23 cellular contexts compared by ENCODE assay signal in the genomic region with DNA sequence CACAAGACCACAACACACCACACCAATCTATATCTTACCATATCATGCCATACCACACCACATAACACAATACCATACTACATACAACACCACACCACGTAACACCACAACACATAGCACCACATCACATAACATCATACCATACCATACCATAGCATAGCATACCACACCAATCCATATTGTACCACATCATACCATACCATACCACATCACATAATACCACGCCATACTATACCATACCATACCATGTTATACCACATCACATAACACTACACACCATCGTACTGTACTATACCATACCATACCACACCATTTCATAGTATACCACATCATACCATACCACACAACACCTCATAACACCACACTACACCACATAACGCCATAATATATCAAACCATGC.
DNase-seq lines count a peak whose midpoint lies in the region; ATAC-seq, FAIRE-seq and TF ChIP-seq lines count a peak whose summit lies in the region.
"Had no signal": no experiment of that assay in that cellular context is flagged by ENCODE, and none has a peak within 500 bp of the region (broad histone marks: within the 10 kb centered on the region; RNA-seq: fewer than 3 reads in every experiment).

No MANE protein-coding gene starts in this region.

- H3K14ac ChIP-seq in trophoblast cell (ENCODE audit: low read length), result no peak overlapping the region

- H4K20me1 ChIP-seq in HepG2 (ENCODE audit: insufficient read depth, low read length), result no peaks in the 10 kb centered on the region
- H4K20me1 ChIP-seq: BLaER1 had no signal

- no peak overlapping the region for H3K27ac Mint-ChIP-seq in HFFc6
- H3K27ac Mint-ChIP-seq: B cell; CD4-positive, CD25-positive, alpha-beta regulatory T cell; CD8-positive, alpha-beta T cell had no signal

- H2BK12ac ChIP-seq in trophoblast cell (ENCODE audit: low read length), result no peak overlapping the region

- no peak overlapping the region for H4K12ac ChIP-seq in trophoblast cell (ENCODE audit: low read depth, low read length)

- no peak overlapping the region for H4K8ac ChIP-seq in trophoblast cell (ENCODE audit: low read depth, low read length)

- H3K4me1 ChIP-seq in HepG2 (ENCODE audit: insufficient read depth, low read length), result no peaks in the 10 kb centered on the region
- no peaks in the 10 kb centered on the region for H3K4me1 ChIP-seq in right lobe of liver
- no peaks in the 10 kb centered on the region for H3K4me1 ChIP-seq in trophoblast cell (ENCODE audit: control insufficient read depth in 1 of 2, insufficient read depth in 2 of 2, low read length in 2 of 2)
- H3K4me1 ChIP-seq: BLaER1, Caco-2 had no signal

- H3K36me3 Mint-ChIP-seq in HFFc6 (ENCODE audit: low read depth), result no peaks in the 10 kb centered on the region
- H3K36me3 Mint-ChIP-seq: CD4-positive, CD25-positive, alpha-beta regulatory T cell; CD8-positive, alpha-beta T cell had no signal

- H3K27ac ChIP-seq in HepG2 (ENCODE audit: extremely low read length, insufficient read depth, low read length), result no peak overlapping the region
- H3K27ac ChIP-seq in right lobe of liver, result no peak overlapping the region
- no peak overlapping the region for H3K27ac ChIP-seq in trophoblast cell (ENCODE audit: low read depth, low read length)
- H3K27ac ChIP-seq: 22Rv1, BLaER1, C4-2B had no signal

- H3K79me1 ChIP-seq in trophoblast cell (ENCODE audit: low read length), result no peaks in the 10 kb centered on the region

- H3K9ac ChIP-seq in HepG2 (ENCODE audit: insufficient read depth, low read depth, low read length) (no peak overlapping the region), trophoblast cell (ENCODE audit: low read length) (peak overlapping the region; percentile 78)
- H3K9ac ChIP-seq: BLaER1 had no signal

- H3K23ac ChIP-seq in trophoblast cell (ENCODE audit: low read length), result peak overlapping the region; percentile 100

- H4K91ac ChIP-seq in trophoblast cell (ENCODE audit: low read depth, low read length), result no peak overlapping the region

- H3K27me3 ChIP-seq in HepG2 (ENCODE audit: control insufficient read depth in 1 of 2, insufficient read depth in 2 of 2, low read length in 2 of 2) (no peaks in the 10 kb centered on the region), right lobe of liver (no peaks in the 10 kb centered on the region), bronchial epithelial cell (ENCODE audit: control insufficient read depth, insufficient read depth, low read length) (no peaks in the 10 kb centered on the region), trophoblast cell (ENCODE audit: insufficient read depth, low read length) (no peaks in the 10 kb centered on the region)
- H3K27me3 ChIP-seq: BLaER1 had no signal

- TF ChIP-seq EP300 in HepG2 (IDR thresholded peaks at IDR 0.05; ENCODE audit: low read depth in 2 of 2, low read length in 2 of 2) (no peak), HepG2 (CRISPR knock-in tag; IDR thresholded peaks at IDR 0.05; ENCODE audit: borderline replicate concordance) (no peak)

- ATAC-seq in HepG2 (no peak), right lobe of liver (no peak)
- ATAC-seq: CD8-positive, alpha-beta T cell had no signal

- TF ChIP-seq CTCF in HepG2 (CRISPR knock-in tag; IDR thresholded peaks at IDR 0.05) (no peak), right lobe of liver (IDR thresholded peaks at IDR 0.05) (no peak), bronchial epithelial cell (IDR thresholded peaks at IDR 0.05; ENCODE audit: insufficient read depth, low read length, severe bottlenecking) (no peak), HFFc6 (IDR thresholded peaks at IDR 0.05) (no peak)

- H3K4me3 ChIP-seq in HepG2 (replicated peaks in 1 of 3; ENCODE audit: insufficient read depth in 1 of 3, low read depth in 2 of 3, low read length in 3 of 3) (no peak overlapping the region), right lobe of liver (no peak overlapping the region), bronchial epithelial cell (ENCODE audit: low read depth, low read length) (no peak overlapping the region), trophoblast cell (ENCODE audit: low read depth, low read length) (no peak overlapping the region)
- H3K4me3 ChIP-seq: BLaER1 had no signal

- TF ChIP-seq RAD21 in HepG2 (CRISPR knock-in tag; IDR thresholded peaks at IDR 0.05), result no peak

- H3K4ac ChIP-seq in trophoblast cell (ENCODE audit: low read depth, low read length), result no peak overlapping the region

- H3K79me2 ChIP-seq in HepG2 (ENCODE audit: insufficient read depth, low read length) (no peaks in the 10 kb centered on the region), trophoblast cell (ENCODE audit: control insufficient read depth, insufficient read depth, low read length, poor library complexity) (no peaks in the 10 kb centered on the region)

- H2AFZ ChIP-seq in HepG2 (ENCODE audit: low read length), result no peak overlapping the region
- no peak overlapping the region for H2AFZ ChIP-seq in trophoblast cell (ENCODE audit: insufficient read depth, low read length, poor library complexity)

- no peak overlapping the region for H3K4me2 ChIP-seq in HepG2 (ENCODE audit: low read depth, low read length)
- H3K4me2 ChIP-seq in trophoblast cell (ENCODE audit: low read length), result no peak overlapping the region
- H3K4me2 ChIP-seq: BLaER1 had no signal

- intact Hi-C loops in HepG2 (cut with micrococcal nuclease; ENCODE audit: unreplicated experiment), result no loop called here
- intact Hi-C loops in right lobe of liver (cut with DNase I), result no loop called here

- TF ChIP-seq POLR2A in HepG2 (IDR thresholded peaks at IDR 0.05; ENCODE audit: insufficient read depth in 1 of 2, low read depth in 2 of 2, low read length in 2 of 2) (no peak), right lobe of liver (IDR thresholded peaks at IDR 0.05) (no peak)

- DNase-seq in HepG2 (ENCODE audit: low spot score) (no peak), right lobe of liver (no peak), bronchial epithelial cell (ENCODE audit: low read depth) (no peak), trophoblast cell (no peak), urothelium cell line (ENCODE audit: low spot score) (no peak), HFFc6 (no peak), SW480 (ENCODE audit: low spot score) (no peak)
- no peak for DNase-seq in stimulated activated CD4-positive, alpha-beta T cell treated with anti-CD3 and anti-CD28 coated beads, Interleukin-2, amount 100 ng/mL, for 24 hours
- DNase-seq: Caco-2; CD4-positive, CD25-positive, alpha-beta regulatory T cell; CD8-positive, alpha-beta T cell; DMS153; DND-41; GOT3; H7; HCEC 1CT had no signal

- FAIRE-seq in HepG2 (lab: Jason Lieb, UNC) (no peak), bronchial epithelial cell (lab: Jason Lieb, UNC) (peak; percentile 58), urothelium cell line (lab: Jason Lieb, UNC) (peak; percentile 100)
- FAIRE-seq: A204.1, G401.6, GM18507 had no signal

- in situ Hi-C loops in HepG2 (cut with HindIII; ENCODE audit: extremely low pct_ligation_motif_present, low pct_unique_long_range_greater_than_20kb), result no loop called here

- no peaks in the 10 kb centered on the region for H3K27me3 Mint-ChIP-seq in HFFc6 (ENCODE audit: insufficient read depth)
- H3K27me3 Mint-ChIP-seq: B cell; CD4-positive, CD25-positive, alpha-beta regulatory T cell had no signal

- CTCF ChIA-PET in HepG2 (lab: Yijun Ruan, JAX; ENCODE audit: low intra/inter-chr PET ratio, low total read pairs), result no interaction called here

- no peaks in the 10 kb centered on the region for H3K4me1 Mint-ChIP-seq in HFFc6 (ENCODE audit: low read depth)
- H3K4me1 Mint-ChIP-seq: B cell; CD4-positive, CD25-positive, alpha-beta regulatory T cell had no signal

- H3K4me3 Mint-ChIP-seq in HFFc6, result no peak overlapping the region
- H3K4me3 Mint-ChIP-seq: B cell; CD4-positive, CD25-positive, alpha-beta regulatory T cell; CD8-positive, alpha-beta T cell had no signal

- H3K9me3 ChIP-seq in HepG2 (ENCODE audit: low read length) (peaks cover 6% of the 10 kb centered on the region), right lobe of liver (no peaks in the 10 kb centered on the region), trophoblast cell (ENCODE audit: insufficient read depth, low read depth, low read length) (no peaks in the 10 kb centered on the region)
- H3K9me3 ChIP-seq: BLaER1, Caco-2 had no signal

- H2BK120ac ChIP-seq in trophoblast cell (ENCODE audit: insufficient read depth, low read length, poor library complexity), result no peak overlapping the region

- H3K36me3 ChIP-seq in HepG2 (replicated peaks in 1 of 2; ENCODE audit: control insufficient read depth in 1 of 2, insufficient read depth in 2 of 2, low read length in 2 of 2) (no peaks in the 10 kb centered on the region), right lobe of liver (no peaks in the 10 kb centered on the region), bronchial epithelial cell (ENCODE audit: control insufficient read depth, insufficient read depth, low read length) (no peaks in the 10 kb centered on the region), trophoblast cell (ENCODE audit: control insufficient read depth in 1 of 2, insufficient read depth in 2 of 2, low read length in 2 of 2) (no peaks in the 10 kb centered on the region)
- H3K36me3 ChIP-seq: BLaER1 had no signal

- no TSS peak for BruUV-seq in HepG2 (replicated peaks; lab: Mats Ljungman, UMichigan)

- H3K9me3 Mint-ChIP-seq in HFFc6, result peaks cover 24% of the 10 kb centered on the region

- 11% methylated on average over 4 of the region's 4 CpGs for WGBS in HepG2 (ENCODE audit: low lambda C conversion rate)
- WGBS in right lobe of liver (ENCODE audit: insufficient coverage, low coverage, low lambda C conversion rate, missing lambda C conversion rate), result 75% methylated on average over 4 of the region's 4 CpGs
- WGBS in trophoblast cell (ENCODE audit: extremely low coverage, insufficient coverage, insufficient read length), result 100% methylated on average over 4 of the region's 4 CpGs

- POLR2A ChIA-PET in HepG2 (lab: Yijun Ruan, JAX), result no interaction called here

- no peak overlapping the region for H2AK5ac ChIP-seq in trophoblast cell (ENCODE audit: low read length)

- H3K18ac ChIP-seq in trophoblast cell (ENCODE audit: low read length), result no peak overlapping the region

- H2BK5ac ChIP-seq in trophoblast cell (ENCODE audit: low read depth, low read length, poor library complexity), result no peak overlapping the region

TF ChIP-seq in HepG2, 621 proteins besides CTCF, POLR2A, EP300 and RAD21:
- TF ChIP-seq ZNF550 (CRISPR knock-in tag; IDR thresholded peaks at IDR 0.05; ENCODE audit: borderline replicate concordance), result no peak
- peak; percentile 23; the same call in 1 of the 2 replicates for TF ChIP-seq CREB1 (IDR thresholded peaks at IDR 0.05)
- TF ChIP-seq CREB1 (CRISPR knock-in tag; IDR thresholded peaks at IDR 0.05), result no peak
